8 cellular contexts compared by ENCODE assay signal in genomic region chr18:46071894-46072867, GRCh38. TPM values are rescaled to one million over a fixed set of nuclear protein-coding genes. Genes with fewer than 3 reads are reported as not detected.
DNase-seq lines count a peak whose midpoint lies in the region; ATAC-seq lines count a peak whose summit lies in the region.

PSTPIP2 (minus strand) TSS chr18:46072260; CDS start chr18:46072188, 72 bp downstream.

- peak within 1 kb of the TSS; percentile 1 to 92 (median 60) for H3K27ac Mint-ChIP-seq in CD8-positive, alpha-beta memory T cell
- peak within 1 kb of the TSS; percentile 39 for H3K27ac Mint-ChIP-seq in central memory CD8-positive, alpha-beta T cell (ENCODE audit: low read depth)

- ATAC-seq in GM21526 (IDR thresholded peaks at IDR 0.05; ENCODE audit: low FRiP score, unreplicated experiment) (peak; percentile 61), left colon (peak; percentile 81), GM21717 (IDR thresholded peaks at IDR 0.05; ENCODE audit: unreplicated experiment) (no peak)
- peak; percentile 81 for ATAC-seq in central memory CD8-positive, alpha-beta T cell (replicated peaks; ENCODE audit: extremely low read depth, poor library complexity, severe bottlenecking)

- no peaks in the 10 kb centered on the region for H3K9me3 Mint-ChIP-seq in CD8-positive, alpha-beta memory T cell
- no peaks in the 10 kb centered on the region for H3K9me3 Mint-ChIP-seq in central memory CD8-positive, alpha-beta T cell

- H3K36me3 Mint-ChIP-seq in CD8-positive, alpha-beta memory T cell: peaks cover 0 to 3% (median 0%) of the 10 kb centered on the region in 3 donors
- H3K36me3 Mint-ChIP-seq in central memory CD8-positive, alpha-beta T cell (ENCODE audit: insufficient read depth): peaks cover 4% of the 10 kb centered on the region

- H3K27me3 ChIP-seq in CD8-positive, alpha-beta memory T cell (ENCODE audit: insufficient read depth, low read length, poor library complexity, severe bottlenecking): no peaks in the 10 kb centered on the region

- H3K27ac ChIP-seq in CD8-positive, alpha-beta memory T cell (ENCODE audit: low read depth, low read length): peak within 1 kb of the TSS; percentile 64

- H3K4me1 ChIP-seq in CD8-positive, alpha-beta memory T cell (ENCODE audit: insufficient read depth, low read length): peaks cover 45% of the 10 kb centered on the region

- no peaks in the 10 kb centered on the region for H3K9me3 ChIP-seq in CD8-positive, alpha-beta memory T cell (ENCODE audit: low read length)

- H3K4me3 Mint-ChIP-seq in CD8-positive, alpha-beta memory T cell: peak within 1 kb of the TSS; percentile 79 to 93 (median 87)
- peak within 1 kb of the TSS; percentile 79 for H3K4me3 Mint-ChIP-seq in central memory CD8-positive, alpha-beta T cell

- POLR2A ChIA-PET in CD8-positive, alpha-beta memory T cell (lab: Charles Lee): interaction anchor here (0.9 to 1.5 kb wide), 4 partner anchors 26 to 385 kb away, joined by 3 to 5 read pairs (median 4); partner anchors contain the start of gene ATP5F1A

- intact Hi-C loops in left colon (cut with DNase I, micrococcal nuclease): loop anchor here in 1 of 2 donors (10.0 kb wide), 2 partner anchors 107 to 407 kb away; partner anchors contain the start of gene EPG5

- H3K4me1 Mint-ChIP-seq in CD8-positive, alpha-beta memory T cell: peaks cover 37 to 45% (median 38%) of the 10 kb centered on the region in 3 donors
- peaks cover 44% of the 10 kb centered on the region for H3K4me1 Mint-ChIP-seq in central memory CD8-positive, alpha-beta T cell

- no peaks in the 10 kb centered on the region for H3K36me3 ChIP-seq in CD8-positive, alpha-beta memory T cell (ENCODE audit: insufficient read depth, low read length)

- peak; percentile 41 to 73 (median 57) for DNase-seq in CD8-positive, alpha-beta memory T cell
- DNase-seq in LHCN-M2 (ENCODE audit: low read depth): peak; percentile 59
- DNase-seq in activated CD4-positive, CD25-positive, alpha-beta regulatory T cell (lab: John Stamatoyannopoulos, UW): peak; percentile 34 to 52 (median 48)
- peak; percentile 31 to 42 for DNase-seq in central memory CD8-positive, alpha-beta T cell (ENCODE audit: low spot score in 2 of 2)
- peak; percentile 60 to 80 for DNase-seq in left colon
- DNase-seq in stimulated activated CD4-positive, alpha-beta T cell treated with anti-CD3 and anti-CD28 coated beads, Interleukin-2, amount 100 ng/mL, for 24 hours: peak; percentile 68 to 73

- peak within 1 kb of the TSS; percentile 60 for H3K4me3 ChIP-seq in CD8-positive, alpha-beta memory T cell (ENCODE audit: low read length)

- peaks cover 0 to 1% of the 10 kb centered on the region in 2 donors for H3K27me3 Mint-ChIP-seq in CD8-positive, alpha-beta memory T cell
- no peaks in the 10 kb centered on the region for H3K27me3 Mint-ChIP-seq in central memory CD8-positive, alpha-beta T cell

- CTCF ChIA-PET in CD8-positive, alpha-beta memory T cell (lab: Charles Lee): interaction anchor here (0.8 to 2.4 kb wide), 17 partner anchors 16 to 406 kb away, joined by 3 to 21 read pairs (median 6); a partner anchor contains a TSS

RNA-seq across cellular contexts. Expression of gene PSTPIP2, which starts in this region (rescaled TPM):
- 10 to 100 TPM; 24.9 to 25.3 TPM for total RNA-seq in CD8-positive, alpha-beta memory T cell
- polyA plus RNA-seq in CD8-positive, alpha-beta memory T cell: 11.0 TPM
- total RNA-seq in LHCN-M2 (2014; rRNA removed): 8.7 and 10.6 TPM in 2 replicates
- 5.9 TPM for polyA plus RNA-seq in LHCN-M2 (2012)
- 1 to 10 TPM; 3.7 to 7.4 TPM for total RNA-seq in left colon
